In the genomic region with DNA sequence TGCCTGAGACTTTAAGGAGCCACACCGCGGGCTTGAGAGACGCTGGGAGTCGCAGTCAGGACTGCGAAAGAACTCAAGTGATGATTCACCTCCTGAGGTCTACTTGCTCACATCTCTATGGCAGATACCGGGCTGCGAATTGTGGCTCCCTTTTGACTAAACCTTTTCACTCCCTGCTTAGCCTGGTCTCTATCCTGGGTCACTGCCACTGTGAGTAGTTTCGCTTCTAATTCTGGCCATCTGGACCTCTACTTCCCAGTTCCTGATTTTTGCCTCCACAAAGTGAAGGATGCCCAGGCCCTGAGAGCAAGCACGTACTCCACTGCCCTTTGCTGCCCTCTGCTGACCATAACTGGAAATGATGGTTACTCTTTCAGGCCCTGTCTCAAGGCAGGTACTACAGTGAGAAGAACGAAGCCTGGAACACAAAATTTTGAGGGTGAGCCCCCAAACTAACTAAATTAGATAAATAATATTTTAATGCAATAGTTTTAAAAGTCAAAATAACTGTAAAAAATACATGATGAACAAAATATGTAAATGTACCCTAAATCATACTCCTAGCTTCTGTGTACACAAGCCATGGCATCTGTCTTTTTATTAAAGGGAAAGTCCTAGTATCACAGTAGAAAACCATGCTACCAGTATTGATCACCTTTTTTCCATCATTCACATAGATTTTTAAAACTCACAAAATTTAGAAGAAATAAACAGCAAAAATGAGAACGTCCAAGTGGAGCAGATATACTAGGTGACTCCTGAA, we compare ENCODE assay signal across 8 cellular contexts. TPM values are rescaled to one million over a fixed set of nuclear protein-coding genes. Genes with fewer than 3 reads are reported as not detected.
DNase-seq lines count a peak whose midpoint lies in the region; ATAC-seq and TF ChIP-seq lines count a peak whose summit lies in the region.

No MANE protein-coding gene starts in this region.

- H3K9me3 ChIP-seq in AG04450 (ENCODE audit: control insufficient read depth, insufficient read depth, low read length), result no peaks in the 10 kb centered on the region

- POLR2A ChIA-PET in AG04450 (lab: Yijun Ruan, JAX), result no interaction called here

- H3K4me3 ChIP-seq in AG04450 (ENCODE audit: low read depth, low read length), result peak overlapping the region; percentile 31

- DNase-seq in AG04450 (ENCODE audit: low read depth, low spot score), result peak; percentile 78
- DNase-seq in NCI-H2196 treated with DMSO at 0.1 percent for 48 hours (lab: John Stamatoyannopoulos, UW; ENCODE audit: unreplicated experiment), result peak; percentile 17
- DNase-seq in cerebellum (ENCODE audit: low spot score), result peak; percentile 60
- peak; percentile 75 for DNase-seq in kidney glomerular epithelial cell (lab: John Stamatoyannopoulos, UW)
- DNase-seq in stimulated activated CD4-positive, alpha-beta T cell treated with anti-CD3 and anti-CD28 coated beads, Interleukin-1b, Interleukin-23, amount 100 ng/mL, for 1 hour (ENCODE audit: low read depth in 2 of 2), result peak; percentile 27 to 44

- no peaks in the 10 kb centered on the region for H3K27me3 ChIP-seq in AG04450 (ENCODE audit: control insufficient read depth, insufficient read depth, low read length)

- peak; percentile 90 for TF ChIP-seq CTCF in AG04450 (IDR thresholded peaks at IDR 0.05; ENCODE audit: low read depth, low read length)

- peak; percentile 79 for ATAC-seq in GM18519 (IDR thresholded peaks at IDR 0.05; ENCODE audit: low FRiP score, unreplicated experiment)
- peak; percentile 95 for ATAC-seq in HG03045 (IDR thresholded peaks at IDR 0.05; ENCODE audit: unreplicated experiment)
- ATAC-seq in activated CD4-positive, CD25-positive, alpha-beta regulatory T cell treated with anti-CD3 and anti-CD28 coated beads, Interleukin-2, amount 50 U/mL, for 24 hours, result peak; percentile 84 to 88

- peak overlapping the region; percentile 71 for H3K27ac ChIP-seq in AG04450 (ENCODE audit: low read depth, low read length)

- CTCF ChIA-PET in AG04450 (lab: Charles Lee), result interaction anchor here (1.0 to 11.4 kb wide), 4 partner anchors 315 to 493 kb away, joined by 3 to 175 read pairs (median 13); a partner anchor contains a TSS

RNA-seq across cellular contexts. Expression of a gene that starts 16.7 kb away (rescaled TPM):
- polyA plus RNA-seq in AG04450 (2011; rRNA removed), result 11.4 and 18.6 TPM in 2 replicates
- 3.3 and 4.5 TPM in 2 replicates for polyA minus RNA-seq in AG04450 (2011; rRNA and poly(A)+ RNA removed)
- 12.0 TPM for total RNA-seq in cerebellum

Comparison
In these comparisons a context has a peak if more than half of its experiments do, and no peak if none do; other contexts are left out.
1. Peak in every context shown above with its lines: DNase-seq, ATAC-seq, H3K4me3 ChIP-seq and H3K27ac ChIP-seq.
2. DNase-seq: peak in every context shown above with its lines; median percentile 78 in AG04450; 75 in kidney glomerular epithelial cell; 60 in cerebellum; 36 in stimulated activated CD4-positive, alpha-beta T cell treated with anti-CD3 and anti-CD28 coated beads, Interleukin-1b, Interleukin-23, amount 100 ng/mL, for 1 hour; 17 in NCI-H2196 treated with DMSO at 0.1 percent for 48 hours.